2 cellular contexts compared by ENCODE assay signal in genomic region chr6:129725341-129725740, GRCh38.
TF ChIP-seq lines count a peak whose summit lies in the region.

No MANE protein-coding gene starts in this region.

TF ChIP-seq in IMR-90, 13 proteins besides CTCF, POLR2A, EP300 and RAD21 (continued from another document):
- TF ChIP-seq ELK1 (IDR thresholded peaks at IDR 0.05; ENCODE audit: borderline replicate concordance, low read depth, low read length): no peak
TF ChIP-seq in IMR-90: peak in this region for 0.

TF ChIP-seq in SK-N-SH treated with all-trans-retinoic acid at 6 μM for 48 hours, 23 proteins besides CTCF, POLR2A, EP300 and RAD21 (continued from another document):
- no peak for TF ChIP-seq ARNTL (CRISPR knock-in tag; IDR thresholded peaks at IDR 0.05; ENCODE audit: borderline replicate concordance, low read depth)
- TF ChIP-seq PATZ1 (CRISPR knock-in tag; IDR thresholded peaks at IDR 0.05; ENCODE audit: borderline replicate concordance): no peak
- TF ChIP-seq ZNF565 (CRISPR knock-in tag; conservative IDR thresholded peaks at IDR 0.05; ENCODE audit: low read depth): no peak
